In genomic region chr15:53549697-53550315, GRCh38 we compare ENCODE assay signal across 21 cellular contexts.
A peak's percentile ranks its signal among the peaks of the same experiment; 100 is the strongest.
DNase-seq lines count a peak whose midpoint lies in the region; FAIRE-seq and TF ChIP-seq lines count a peak whose summit lies in the region.
"Had no signal": no experiment of that assay in that cellular context is flagged by ENCODE, and none has a peak within 500 bp of the region (broad histone marks: within the 10 kb centered on the region; RNA-seq: fewer than 3 reads in every experiment).

No MANE protein-coding gene starts in this region.

- no peaks in the 10 kb centered on the region for H3K9me2 ChIP-seq in OCI-LY7 (ENCODE audit: insufficient read depth, low read length)

- H3K4me1 Mint-ChIP-seq in progenitor cell of endocrine pancreas (ENCODE audit: low read depth): peaks cover 45% of the 10 kb centered on the region
- H3K4me1 Mint-ChIP-seq: T-cell had no signal

- no peaks in the 10 kb centered on the region for H3K27me3 Mint-ChIP-seq in progenitor cell of endocrine pancreas

- H2AFZ ChIP-seq in OCI-LY7 (ENCODE audit: low read length): no peak overlapping the region

- DNase-seq in DMS79 (lab: John Stamatoyannopoulos, UW): peak; percentile 7
- DNase-seq in DMS79 treated with DMSO at 0.1 percent for 48 hours (lab: John Stamatoyannopoulos, UW): no peak
- peak; percentile 37 for DNase-seq in NCI-H345 (lab: John Stamatoyannopoulos, UW)
- DNase-seq in bronchial epithelial cell (ENCODE audit: low read depth): peak; percentile 43
- no peak for DNase-seq in progenitor cell of endocrine pancreas (ENCODE audit: low spot score, unreplicated experiment)
- no peak for DNase-seq in central memory CD4-positive, alpha-beta T cell
- DNase-seq in CD1c-positive myeloid dendritic cell (ENCODE audit: extremely low spot score): no peak
- DNase-seq in OCI-LY7 (ENCODE audit: low spot score): no peak
- DNase-seq: activated CD4-positive, alpha-beta T cell treated with anti-CD3 and anti-CD28 coated beads, Interleukin-2, amount 50 U/mL, for 1 hour; BE2C; H7; IMR-90; kidney glomerular epithelial cell; midbrain; NCI-H2081 treated with DMSO at 0.1 percent for 48 hours; right cardiac atrium; stimulated activated naive CD4-positive, alpha-beta T cell; T-cell; thyroid gland had no signal

- H3K4me3 ChIP-seq in bronchial epithelial cell (ENCODE audit: low read depth, low read length) (no peak overlapping the region), OCI-LY7 (ENCODE audit: low read depth, low read length, poor library complexity, severe bottlenecking) (no peak overlapping the region)
- H3K4me3 ChIP-seq: thyroid gland had no signal

- BruUV-seq in OCI-LY7 (replicated peaks; lab: Mats Ljungman, UMichigan): no TSS peak

- H3K36me3 ChIP-seq in bronchial epithelial cell (ENCODE audit: control insufficient read depth, insufficient read depth, low read length) (no peaks in the 10 kb centered on the region), OCI-LY7 (ENCODE audit: insufficient read depth, low read length) (no peaks in the 10 kb centered on the region)
- H3K36me3 ChIP-seq: BE2C, thyroid gland had no signal

- peaks cover 15% of the 10 kb centered on the region for H3K36me3 Mint-ChIP-seq in progenitor cell of endocrine pancreas (ENCODE audit: insufficient read depth)
- H3K36me3 Mint-ChIP-seq: T-cell had no signal

- no peaks in the 10 kb centered on the region for H3K27me3 ChIP-seq in bronchial epithelial cell (ENCODE audit: control insufficient read depth, insufficient read depth, low read length)
- H3K27me3 ChIP-seq: thyroid gland had no signal

- POLR2A ChIA-PET in OCI-LY7 (lab: Charles Lee): interaction anchor here (0.7 kb wide), 1 partner anchor 38 kb away, joined by 3 read pairs; no protein-coding TSS in a partner anchor

- H3K4me2 ChIP-seq in OCI-LY7 (ENCODE audit: low read length): no peak overlapping the region

- H3K27ac Mint-ChIP-seq in progenitor cell of endocrine pancreas: peak overlapping the region; percentile 61
- H3K27ac Mint-ChIP-seq: T-cell had no signal

- no peaks in the 10 kb centered on the region for H3K9me3 ChIP-seq in OCI-LY7 (ENCODE audit: low read length)
- H3K9me3 ChIP-seq: BE2C, thyroid gland had no signal

- H3K27ac ChIP-seq in OCI-LY7 (ENCODE audit: low read depth, low read length, poor library complexity, severe bottlenecking): no peak overlapping the region

- intact Hi-C loops in OCI-LY7 (cut with micrococcal nuclease; ENCODE audit: unreplicated experiment): no loop called here

- no peak for FAIRE-seq in bronchial epithelial cell (lab: Jason Lieb, UNC)
- FAIRE-seq: endometrium had no signal

- H3K9me3 Mint-ChIP-seq in progenitor cell of endocrine pancreas (ENCODE audit: low read depth): peaks cover 3% of the 10 kb centered on the region

- no peaks in the 10 kb centered on the region for H3K79me2 ChIP-seq in OCI-LY7 (ENCODE audit: insufficient read depth, low read depth, low read length)

- H4K20me1 ChIP-seq in OCI-LY7 (ENCODE audit: insufficient read depth, low read length): no peaks in the 10 kb centered on the region

- TF ChIP-seq CTCF in bronchial epithelial cell (IDR thresholded peaks at IDR 0.05; ENCODE audit: insufficient read depth, low read length, severe bottlenecking): no peak
- TF ChIP-seq CTCF in progenitor cell of endocrine pancreas (IDR thresholded peaks at IDR 0.05; ENCODE audit: unreplicated experiment): no peak
- no peak for TF ChIP-seq CTCF in OCI-LY7 (conservative IDR thresholded peaks at IDR 0.05; ENCODE audit: low read length)

- CTCF ChIA-PET in OCI-LY7 (lab: Charles Lee; ENCODE audit: unreplicated experiment): no interaction called here

- no peaks in the 10 kb centered on the region for H3K4me1 ChIP-seq in OCI-LY7 (ENCODE audit: insufficient read depth, low read length, poor library complexity, severe bottlenecking)
- H3K4me1 ChIP-seq: BE2C had no signal

- H3K4me3 Mint-ChIP-seq in progenitor cell of endocrine pancreas (ENCODE audit: low read depth): no peak overlapping the region
- H3K4me3 Mint-ChIP-seq: neural crest cell, T-cell had no signal

Comparison
In these comparisons a context has a peak if more than half of its experiments do, and no peak if none do; other contexts are left out.
1. DNase-seq: peak in DMS79 (single experiment), NCI-H345 (single experiment) and bronchial epithelial cell (single experiment); none in DMS79 treated with DMSO at 0.1 percent for 48 hours (single experiment), progenitor cell of endocrine pancreas (single experiment), central memory CD4-positive, alpha-beta T cell (single experiment), CD1c-positive myeloid dendritic cell (single experiment) and OCI-LY7 (single experiment).